8 cellular contexts compared by ENCODE assay signal in genomic region chr1:59692591-59692990, GRCh38.
DNase-seq lines count a peak whose midpoint lies in the region; ATAC-seq, FAIRE-seq and TF ChIP-seq lines count a peak whose summit lies in the region.

No MANE protein-coding gene starts in this region.

- H3K4me1 ChIP-seq in OCI-LY7 (ENCODE audit: insufficient read depth, low read length, poor library complexity, severe bottlenecking), result no peaks in the 10 kb centered on the region

- no peaks in the 10 kb centered on the region for H4K20me1 ChIP-seq in OCI-LY7 (ENCODE audit: insufficient read depth, low read length)

- peaks cover 23% of the 10 kb centered on the region for H3K4me1 Mint-ChIP-seq in glutamatergic neuron (ENCODE audit: low read depth, unreplicated experiment)

- H3K9me3 ChIP-seq in OCI-LY7 (ENCODE audit: low read length), result no peaks in the 10 kb centered on the region

- CTCF ChIA-PET in OCI-LY7 (lab: Charles Lee; ENCODE audit: unreplicated experiment), result no interaction called here

- no peaks in the 10 kb centered on the region for H3K27me3 Mint-ChIP-seq in glutamatergic neuron (ENCODE audit: unreplicated experiment)

- no peaks in the 10 kb centered on the region for H3K79me2 ChIP-seq in OCI-LY7 (ENCODE audit: insufficient read depth, low read depth, low read length)

- H3K4me2 ChIP-seq in OCI-LY7 (ENCODE audit: low read length), result no peak overlapping the region

- TF ChIP-seq CTCF in AG10803 (conservative IDR thresholded peaks at IDR 0.05; ENCODE audit: low read length), result no peak
- TF ChIP-seq CTCF in glutamatergic neuron (IDR thresholded peaks at IDR 0.05; ENCODE audit: partially characterized antibody, unreplicated experiment), result no peak
- TF ChIP-seq CTCF in OCI-LY7 (conservative IDR thresholded peaks at IDR 0.05; ENCODE audit: low read length), result no peak

- intact Hi-C loops in OCI-LY7 (cut with micrococcal nuclease; ENCODE audit: unreplicated experiment), result no loop called here

- peaks cover 1% of the 10 kb centered on the region for H3K9me3 Mint-ChIP-seq in glutamatergic neuron (ENCODE audit: unreplicated experiment)

- POLR2A ChIA-PET in OCI-LY7 (lab: Charles Lee), result interaction anchor here (0.5 to 0.7 kb wide), 3 partner anchors 865 to 1033 kb away, joined by 3 to 4 read pairs (median 4); no protein-coding TSS in a partner anchor

- H3K27ac Mint-ChIP-seq in glutamatergic neuron (ENCODE audit: unreplicated experiment), result no peak overlapping the region

- no peak overlapping the region for H3K4me3 Mint-ChIP-seq in glutamatergic neuron (ENCODE audit: unreplicated experiment)

- no peak overlapping the region for H2AFZ ChIP-seq in OCI-LY7 (ENCODE audit: low read length)

- ATAC-seq in SK-N-SH treated with all-trans-retinoic acid at 6 μM for 48 hours, result peak; percentile 96

- no peak for FAIRE-seq in RCC 7860 (lab: Jason Lieb, UNC)

- no peaks in the 10 kb centered on the region for H3K36me3 ChIP-seq in OCI-LY7 (ENCODE audit: insufficient read depth, low read length)

- H3K27ac ChIP-seq in OCI-LY7 (ENCODE audit: low read depth, low read length, poor library complexity, severe bottlenecking), result no peak overlapping the region

- DNase-seq in AG10803 (ENCODE audit: low read depth), result peak; percentile 98
- DNase-seq in M059J (ENCODE audit: low read depth), result peak; percentile 72
- DNase-seq in iris pigment epithelial cell (ENCODE audit: low read depth), result peak; percentile 92
- no peak for DNase-seq in glutamatergic neuron
- DNase-seq in RCC 7860 (ENCODE audit: low spot score), result no peak
- no peak for DNase-seq in inferior parietal cortex (ENCODE audit: extremely low spot score)
- no peak for DNase-seq in OCI-LY7 (ENCODE audit: low spot score)

- no peak overlapping the region for H3K4me3 ChIP-seq in AG10803 (ENCODE audit: low read length)
- no peak overlapping the region for H3K4me3 ChIP-seq in OCI-LY7 (ENCODE audit: low read depth, low read length, poor library complexity, severe bottlenecking)

- H3K36me3 Mint-ChIP-seq in glutamatergic neuron (ENCODE audit: unreplicated experiment), result no peaks in the 10 kb centered on the region

- no TSS peak for BruUV-seq in OCI-LY7 (replicated peaks; lab: Mats Ljungman, UMichigan)

- H3K9me2 ChIP-seq in OCI-LY7 (ENCODE audit: insufficient read depth, low read length), result no peaks in the 10 kb centered on the region

TF ChIP-seq in SK-N-SH treated with all-trans-retinoic acid at 6 μM for 48 hours, 23 proteins besides CTCF, POLR2A, EP300 and RAD21:
- TF ChIP-seq GLIS3 (CRISPR knock-in tag; IDR thresholded peaks at IDR 0.05), result no peak
- TF ChIP-seq TCF4 (CRISPR knock-in tag; IDR thresholded peaks at IDR 0.05; ENCODE audit: borderline replicate concordance), result peak; percentile 82
- no peak for TF ChIP-seq ZC3H10 (CRISPR knock-in tag; IDR thresholded peaks at IDR 0.05)
- TF ChIP-seq RARB (CRISPR knock-in tag; IDR thresholded peaks at IDR 0.05), result no peak
- TF ChIP-seq TSHZ2 (CRISPR knock-in tag; IDR thresholded peaks at IDR 0.05), result peak; percentile 68
- peak; percentile 56; the same call in 1 of the 2 replicates for TF ChIP-seq ISL1 (CRISPR knock-in tag; IDR thresholded peaks at IDR 0.05)

Comparison
In these comparisons a context has a peak if more than half of its experiments do, and no peak if none do; other contexts are left out.
1. DNase-seq: peak in AG10803 (single experiment), M059J (single experiment) and iris pigment epithelial cell (single experiment); none in glutamatergic neuron (single experiment), RCC 7860 (single experiment), inferior parietal cortex (single experiment) and OCI-LY7 (single experiment).